1 cellular context compared by ENCODE assay signal in genomic region chr11:536841-537621, GRCh38.
TF ChIP-seq lines count a peak whose summit lies in the region.

TSS of gene LRRC56 (plus strand) at chr11:537527. CDS start at chr11:540685, 3,158 bp downstream.

TF ChIP-seq in HepG2, 621 proteins besides CTCF, POLR2A, EP300 and RAD21 (continued from another document and continues in another):
- TF ChIP-seq ASH2L (IDR thresholded peaks at IDR 0.05; ENCODE audit: insufficient read length, low read depth, low read length), result no peak
- TF ChIP-seq TCF7 (IDR thresholded peaks at IDR 0.05; ENCODE audit: low read depth), result no peak
- TF ChIP-seq GMEB1 (CRISPR knock-in tag; IDR thresholded peaks at IDR 0.05; ENCODE audit: borderline replicate concordance), result no peak
- TF ChIP-seq HINFP (CRISPR knock-in tag; IDR thresholded peaks at IDR 0.05; ENCODE audit: low read depth), result no peak
- TF ChIP-seq ZBTB39 (CRISPR knock-in tag; IDR thresholded peaks at IDR 0.05), result no peak
- TF ChIP-seq MYPOP (CRISPR knock-in tag; IDR thresholded peaks at IDR 0.05), result no peak
- no peak for TF ChIP-seq MEIS2 (CRISPR knock-in tag; IDR thresholded peaks at IDR 0.05)
- TF ChIP-seq MED1 (CRISPR knock-in tag; IDR thresholded peaks at IDR 0.05), result no peak
- TF ChIP-seq PAF1 (CRISPR knock-in tag; IDR thresholded peaks at IDR 0.05), result no peak
- no peak for TF ChIP-seq ZNF780A (CRISPR knock-in tag; IDR thresholded peaks at IDR 0.05)
- TF ChIP-seq MTA1 (CRISPR knock-in tag; IDR thresholded peaks at IDR 0.05; ENCODE audit: borderline replicate concordance), result 0 out of 2 replicates have a peak, but pooled peaks have one; percentile 48
- TF ChIP-seq CCAR2 (optimal IDR thresholded peaks at IDR 0.05; ENCODE audit: low read depth, low read length), result no peak
- TF ChIP-seq ZNF382 (CRISPR knock-in tag; IDR thresholded peaks at IDR 0.05; ENCODE audit: borderline replicate concordance), result no peak
- TF ChIP-seq ATF2 (CRISPR knock-in tag; IDR thresholded peaks at IDR 0.05), result no peak
- no peak for TF ChIP-seq NCOA5 (CRISPR knock-in tag; IDR thresholded peaks at IDR 0.05)
- no peak for TF ChIP-seq ZNF281 (CRISPR knock-in tag; IDR thresholded peaks at IDR 0.05; ENCODE audit: borderline replicate concordance)
- TF ChIP-seq RNF219 (CRISPR knock-in tag; IDR thresholded peaks at IDR 0.05), result no peak
- TF ChIP-seq RBM22 (optimal IDR thresholded peaks at IDR 0.05; ENCODE audit: low read length), result peak; percentile 99
- TF ChIP-seq DR1 (CRISPR knock-in tag; IDR thresholded peaks at IDR 0.05), result no peak
- TF ChIP-seq ZNF557 (CRISPR knock-in tag; IDR thresholded peaks at IDR 0.05), result no peak
- no peak for TF ChIP-seq ZBTB37 (CRISPR knock-in tag; IDR thresholded peaks at IDR 0.05)
- TF ChIP-seq ARID2 (CRISPR knock-in tag; IDR thresholded peaks at IDR 0.05; ENCODE audit: borderline replicate concordance), result no peak
- TF ChIP-seq HMG20A (CRISPR knock-in tag; IDR thresholded peaks at IDR 0.05; ENCODE audit: borderline replicate concordance), result no peak
- TF ChIP-seq MXD1 (CRISPR knock-in tag; IDR thresholded peaks at IDR 0.05), result no peak
- TF ChIP-seq KIAA2018 (CRISPR knock-in tag; IDR thresholded peaks at IDR 0.05; ENCODE audit: borderline replicate concordance), result no peak
- no peak for TF ChIP-seq TSC22D2 (CRISPR knock-in tag; IDR thresholded peaks at IDR 0.05; ENCODE audit: borderline replicate concordance)
- TF ChIP-seq PHB2 (IDR thresholded peaks at IDR 0.05; ENCODE audit: partially characterized antibody), result no peak
- no peak for TF ChIP-seq TOE1 (CRISPR knock-in tag; IDR thresholded peaks at IDR 0.05)
- TF ChIP-seq GFI1 (CRISPR knock-in tag; IDR thresholded peaks at IDR 0.05; ENCODE audit: borderline replicate concordance), result no peak
- no peak for TF ChIP-seq ZNF619 (CRISPR knock-in tag; IDR thresholded peaks at IDR 0.05)
- 0 out of 2 replicates have a peak, but pooled peaks have one; percentile 41 for TF ChIP-seq E2F5 (CRISPR knock-in tag; conservative IDR thresholded peaks at IDR 0.05)
